Comparison of ENCODE assay signal across 22 cellular contexts in genomic region chr16:28900601-28901000, GRCh38. TPM values are rescaled to one million over a fixed set of nuclear protein-coding genes. Genes with fewer than 3 reads are reported as not detected.
A peak's percentile ranks its signal among the peaks of the same experiment; 100 is the strongest.
DNase-seq lines count a peak whose midpoint lies in the region; ATAC-seq and TF ChIP-seq lines count a peak whose summit lies in the region.
"Had no signal": no experiment of that assay in that cellular context is flagged by ENCODE, and none has a peak within 500 bp of the region (broad histone marks: within the 10 kb centered on the region; RNA-seq: fewer than 3 reads in every experiment).

No MANE protein-coding gene starts in this region.

- H3K4me3 Mint-ChIP-seq in T-helper 17 cell (no peak overlapping the region), osteocyte (ENCODE audit: unreplicated experiment) (no peak overlapping the region)
- H3K4me3 Mint-ChIP-seq: CD8-positive, alpha-beta T cell; HFFc6; IgD-negative memory B cell had no signal

- H3K4me3 ChIP-seq in left ventricle myocardium inferior, result no peak overlapping the region
- H3K4me3 ChIP-seq: MG63, SJSA1 had no signal

- TF ChIP-seq CTCF in left ventricle myocardium inferior (IDR thresholded peaks at IDR 0.05; ENCODE audit: borderline replicate concordance) (no peak), osteocyte (IDR thresholded peaks at IDR 0.05) (no peak)

- H3K36me3 ChIP-seq in left ventricle myocardium inferior, result peaks cover 14% of the 10 kb centered on the region
- H3K36me3 ChIP-seq: MG63 had no signal

- intact Hi-C loops in Right ventricle myocardium inferior (cut with DNase I), result no loop called here
- intact Hi-C loops in left ventricle myocardium inferior (cut with micrococcal nuclease), result no loop called here

- no peak for ATAC-seq in Right ventricle myocardium inferior
- ATAC-seq in T-helper 17 cell, result no peak
- no peak for ATAC-seq in HG02981 (IDR thresholded peaks at IDR 0.05; ENCODE audit: unreplicated experiment)
- ATAC-seq: CD8-positive, alpha-beta T cell had no signal

- H3K4me1 ChIP-seq in left ventricle myocardium inferior, result no peaks in the 10 kb centered on the region
- H3K4me1 ChIP-seq: SJSA1 had no signal

- DNase-seq in Right ventricle myocardium inferior (ENCODE audit: missing footprints) (peak; percentile 65), left ventricle myocardium inferior (no peak), T-helper 17 cell (no peak), osteocyte (ENCODE audit: extremely low spot score, unreplicated experiment) (no peak)
- DNase-seq in central memory CD4-positive, alpha-beta T cell, result no peak
- DNase-seq: Calu3; CD8-positive, alpha-beta T cell; EL; HFFc6; Kasumi-1; MG63; NCI-H1048; NCI-H1436; NCI-H2029; NCI-H345; NCI-H524 treated with DMSO at 0.1 percent for 48 hours had no signal

- peak overlapping the region; percentile 34 for H3K27ac Mint-ChIP-seq in T-helper 17 cell
- H3K27ac Mint-ChIP-seq in osteocyte (ENCODE audit: unreplicated experiment), result no peak overlapping the region
- H3K27ac Mint-ChIP-seq: CD8-positive, alpha-beta T cell; HFFc6; IgD-negative memory B cell had no signal

- H3K27me3 Mint-ChIP-seq in T-helper 17 cell, result no peaks in the 10 kb centered on the region
- no peaks in the 10 kb centered on the region for H3K27me3 Mint-ChIP-seq in osteocyte (ENCODE audit: unreplicated experiment)
- H3K27me3 Mint-ChIP-seq: IgD-negative memory B cell had no signal

- H3K4me1 Mint-ChIP-seq in T-helper 17 cell (peaks cover 4% of the 10 kb centered on the region), osteocyte (ENCODE audit: unreplicated experiment) (no peaks in the 10 kb centered on the region)

- H3K36me3 Mint-ChIP-seq in T-helper 17 cell (ENCODE audit: low read depth), result no peaks in the 10 kb centered on the region
- H3K36me3 Mint-ChIP-seq in osteocyte (ENCODE audit: unreplicated experiment), result no peaks in the 10 kb centered on the region

- no peak overlapping the region for H3K27ac ChIP-seq in left ventricle myocardium inferior (replicated peaks)
- H3K27ac ChIP-seq: SJSA1 had no signal

- H3K9me3 ChIP-seq in left ventricle myocardium inferior (replicated peaks) (no peaks in the 10 kb centered on the region), T-helper 17 cell (ENCODE audit: control insufficient read depth, low read length, poor library complexity, severe bottlenecking) (no peaks in the 10 kb centered on the region)
- H3K9me3 ChIP-seq: MG63, SJSA1 had no signal

- no peaks in the 10 kb centered on the region for H3K9me3 Mint-ChIP-seq in osteocyte (ENCODE audit: unreplicated experiment)
- H3K9me3 Mint-ChIP-seq: CD8-positive, alpha-beta T cell; HFFc6; IgD-negative memory B cell had no signal

- no peaks in the 10 kb centered on the region for H3K27me3 ChIP-seq in left ventricle myocardium inferior (ENCODE audit: low read depth)
- H3K27me3 ChIP-seq: MG63, SJSA1 had no signal

RNA-seq across cellular contexts. Expression of gene ATP2A1, which starts 22.3 kb away (rescaled TPM):
- total RNA-seq in Right ventricle myocardium inferior (0.11 TPM), left ventricle myocardium inferior (0.38 TPM), T-helper 17 cell (1 to 10 TPM in 1 of 2 donors, under 1 TPM in 1; 0.75 to 1.7 TPM), osteocyte (0.42 and 0.64 TPM in 2 replicates)

RNA-seq across cellular contexts. Expression of gene RABEP2, which starts 24.4 kb away (rescaled TPM):
- total RNA-seq in Right ventricle myocardium inferior (22.3 TPM), left ventricle myocardium inferior (17.7 TPM), T-helper 17 cell (10 to 100 TPM; 25.2 to 25.3 TPM), osteocyte (19.3 and 20.0 TPM in 2 replicates)

RNA-seq across cellular contexts. Expression of gene CD19, which starts 31.2 kb away (rescaled TPM):
- total RNA-seq in Right ventricle myocardium inferior (not detected), left ventricle myocardium inferior (not detected), T-helper 17 cell (1 to 10 TPM in 1 of 2 donors, not detected in 1; 4.0 TPM), osteocyte (not detected in 2 replicates)
- total RNA-seq: A172, Calu3, H4, HFFc6, HT-29, SJSA1 had no signal

RNA-seq across cellular contexts. Expression of gene SH2B1, which starts 37.0 kb away (rescaled TPM):
- total RNA-seq in Right ventricle myocardium inferior (41.3 TPM), left ventricle myocardium inferior (48.5 TPM), T-helper 17 cell (10 to 100 TPM; 69.1 to 77.7 TPM), osteocyte (57.9 and 60.7 TPM in 2 replicates)

RNA-seq across cellular contexts. Expression of gene NFATC2IP, which starts 50.1 kb away (rescaled TPM):
- total RNA-seq in Right ventricle myocardium inferior, result 16.4 TPM
- total RNA-seq in left ventricle myocardium inferior, result 18.1 TPM
- 10 to 100 TPM; 67.7 to 70.9 TPM for total RNA-seq in T-helper 17 cell
- 34.9 and 39.5 TPM in 2 replicates for total RNA-seq in osteocyte
